ENCODE assay signal across 13 cellular contexts in the genomic region with DNA sequence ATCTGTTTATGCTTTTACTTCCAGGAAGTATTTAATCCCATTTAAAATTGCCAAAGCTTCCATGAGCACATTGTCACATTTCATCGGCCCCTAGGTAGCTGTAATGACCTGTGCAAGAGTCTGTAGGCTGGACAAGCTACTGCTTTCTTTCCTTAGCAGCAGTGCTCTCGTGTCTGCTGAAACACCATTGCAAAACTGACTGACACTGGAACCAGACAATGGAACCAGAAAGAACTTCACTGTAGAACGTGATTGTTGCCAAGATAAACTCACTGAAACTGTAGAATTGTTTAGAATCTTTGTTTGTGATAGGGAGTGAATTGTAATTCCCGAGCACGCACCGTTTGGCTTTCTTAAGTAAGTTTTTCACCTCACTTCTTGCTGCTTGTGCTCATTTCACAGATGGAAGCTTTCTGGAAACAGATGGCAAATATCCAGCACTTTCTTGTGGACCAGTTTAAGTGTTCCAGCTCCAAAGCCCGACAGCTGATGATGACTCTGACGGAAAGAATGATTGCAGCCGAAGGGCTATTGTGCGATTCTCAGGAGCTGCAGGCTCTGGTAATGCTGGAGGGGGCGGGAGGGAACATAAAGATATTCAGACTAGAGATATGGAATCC. TPM values are rescaled to one million over a fixed set of nuclear protein-coding genes. Genes with fewer than 3 reads are reported as not detected.
A peak's percentile ranks its signal among the peaks of the same experiment; 100 is the strongest.
DNase-seq lines count a peak whose midpoint lies in the region; ATAC-seq, FAIRE-seq and TF ChIP-seq lines count a peak whose summit lies in the region.
"Had no signal": no experiment of that assay in that cellular context is flagged by ENCODE, and none has a peak within 500 bp of the region (broad histone marks: within the 10 kb centered on the region; RNA-seq: fewer than 3 reads in every experiment).

No MANE protein-coding gene starts in this region.

- no peaks in the 10 kb centered on the region for H3K27me3 ChIP-seq in IMR-90 (ENCODE audit: control insufficient read depth, insufficient read depth, low read length)
- H3K27me3 ChIP-seq in endothelial cell of umbilical vein (ENCODE audit: control insufficient read depth in 2 of 2, insufficient read depth in 2 of 2, low read length in 2 of 2), result no peaks in the 10 kb centered on the region
- no peaks in the 10 kb centered on the region for H3K27me3 ChIP-seq in endodermal cell (ENCODE audit: control insufficient read depth, insufficient read depth, low read length, poor library complexity, severe bottlenecking)
- H3K27me3 ChIP-seq: ovary had no signal

- in situ Hi-C loops in IMR-90 (cut with MboI; ENCODE audit: low sequenced_read_pairs), result no loop called here

- H4K20me1 ChIP-seq in IMR-90 (ENCODE audit: insufficient read depth, low read length) (peaks cover 12% of the 10 kb centered on the region), endothelial cell of umbilical vein (replicated peaks; ENCODE audit: control insufficient read depth, extremely low read depth, insufficient read depth, low read length) (no peaks in the 10 kb centered on the region)

- H4K91ac ChIP-seq in IMR-90 (ENCODE audit: insufficient read depth, low read depth, low read length), result 0 out of 2 replicates have a peak overlapping the region, but pooled peaks have one; percentile 14

- CTCF ChIA-PET in AG04449 (lab: Yijun Ruan, JAX), result interaction anchor here (0.6 to 1.7 kb wide), 5 partner anchors 8 to 42 kb away, joined by 3 to 4 read pairs (median 3); no protein-coding TSS in a partner anchor
- CTCF ChIA-PET in IMR-90 (lab: Yijun Ruan, JAX), result no interaction called here
- CTCF ChIA-PET in endothelial cell of umbilical vein (lab: Charles Lee), result interaction anchor here (1.0 to 1.8 kb wide), 6 partner anchors 9 to 697 kb away, joined by 3 to 8 read pairs (median 4); partner anchors contain the start of gene STK32B

- no peaks in the 10 kb centered on the region for H3K79me2 ChIP-seq in endothelial cell of umbilical vein (ENCODE audit: control insufficient read depth, insufficient read depth, low read length)

- H3K23ac ChIP-seq in IMR-90 (ENCODE audit: low read depth, low read length), result peak overlapping the region; percentile 73

- DNase-seq in AG04449 (ENCODE audit: low read depth, low spot score) (peak; percentile 96), IMR-90 (peak; percentile 99), endothelial cell of umbilical vein (ENCODE audit: low read depth, low spot score) (peak; percentile 93), left kidney (ENCODE audit: low read depth, low spot score) (peak; percentile 26), endodermal cell (no peak), NCI-H187 treated with DMSO at 0.1 percent for 48 hours (lab: John Stamatoyannopoulos, UW) (no peak)
- DNase-seq in activated effector memory CD4-positive, alpha-beta T cell treated with Interleukin-2 at 50 U/mL for 16 hours, result no peak
- DNase-seq: activated CD8-positive, alpha-beta T cell treated with anti-CD3 and anti-CD28 coated beads, Interleukin-2, amount 10 ng/mL, durations not matched to agents 7 days and 5 days; anterior cingulate cortex; CD4-positive, CD25-positive, alpha-beta regulatory T cell; ovary had no signal

- H3K4me3 Mint-ChIP-seq in endodermal cell, result no peak overlapping the region
- H3K4me3 Mint-ChIP-seq: activated CD8-positive, alpha-beta T cell treated with anti-CD3 and anti-CD28 coated beads, Interleukin-2, amount 10 ng/mL, durations not matched to agents 7 days and 5 days; CD4-positive, CD25-positive, alpha-beta regulatory T cell had no signal

- POLR2A ChIA-PET in AG04449 (lab: Yijun Ruan, JAX), result interaction anchor here (0.6 to 1.6 kb wide), 6 partner anchors 11 to 1277 kb away, joined by 3 to 8 read pairs (median 4); partner anchors contain the start of gene EVC2
- POLR2A ChIA-PET in IMR-90 (lab: Charles Lee; ENCODE audit: unreplicated experiment), result interaction anchor here (1.1 kb wide), 2 partner anchors 38 to 1192 kb away, joined by 3 read pairs; no protein-coding TSS in a partner anchor
- POLR2A ChIA-PET in endothelial cell of umbilical vein (lab: Charles Lee), result no interaction called here

- peak overlapping the region; percentile 33; the same call in 1 of the 2 replicates for H3K18ac ChIP-seq in IMR-90 (ENCODE audit: low read depth, low read length)

- peaks cover 7 to 57% of the 10 kb centered on the region in 2 experiments; a peak in 3 of 4 replicates for H3K79me1 ChIP-seq in IMR-90 (ENCODE audit: low read depth in 1 of 2, low read length in 2 of 2)

- peak overlapping the region; percentile 87 for H2BK5ac ChIP-seq in IMR-90 (ENCODE audit: low read depth, low read length, poor library complexity, severe bottlenecking)

- dilution Hi-C loops in IMR-90 (cut with HindIII; ENCODE audit: low sequenced_read_pairs, unreplicated experiment) (no loop called here), endothelial cell of umbilical vein (cut with MboI; ENCODE audit: extremely low pct_ligation_motif_present, low sequenced_read_pairs) (no loop called here)

- no peak overlapping the region; the same call in 1 of the 2 replicates for H4K5ac ChIP-seq in IMR-90 (ENCODE audit: low read depth, low read length)

- no peak overlapping the region for H3K9ac ChIP-seq in IMR-90 (ENCODE audit: low read depth, low read length)
- peak overlapping the region; percentile 49 for H3K9ac ChIP-seq in endothelial cell of umbilical vein (replicated peaks; ENCODE audit: extremely low read depth, insufficient read depth, low read length)
- H3K9ac ChIP-seq in endodermal cell (ENCODE audit: extremely low read depth, low read length, poor library complexity, severe bottlenecking), result no peak overlapping the region

- TF ChIP-seq CTCF in AG04449 (IDR thresholded peaks at IDR 0.05; ENCODE audit: insufficient read depth, low read length, missing control alignments) (no peak), IMR-90 (conservative IDR thresholded peaks at IDR 0.05; ENCODE audit: low read depth, low read length) (no peak), endothelial cell of umbilical vein (IDR thresholded peaks at IDR 0.05; ENCODE audit: extremely low read depth in 1 of 2, insufficient read depth in 1 of 2, low read depth in 1 of 2, low read length in 2 of 2) (no peak), endodermal cell (conservative IDR thresholded peaks at IDR 0.05) (no peak)

- peaks cover 23% of the 10 kb centered on the region for H3K4me1 Mint-ChIP-seq in endodermal cell
- H3K4me1 Mint-ChIP-seq: CD4-positive, CD25-positive, alpha-beta regulatory T cell had no signal

- peak overlapping the region; percentile 46 for H2BK120ac ChIP-seq in IMR-90 (ENCODE audit: low read depth, low read length)

- no peak overlapping the region for H2AK9ac ChIP-seq in IMR-90 (replicated peaks; ENCODE audit: low read depth, low read length, poor library complexity)

- ATAC-seq in IMR-90 (ENCODE audit: low read depth), result peak; percentile 64
- no peak for ATAC-seq in HG02870 (IDR thresholded peaks at IDR 0.05; ENCODE audit: unreplicated experiment)
- ATAC-seq: activated CD8-positive, alpha-beta T cell treated with anti-CD3 and anti-CD28 coated beads, Interleukin-2, amount 10 ng/mL, durations not matched to agents 7 days and 5 days; GM12878 had no signal

- peak overlapping the region; percentile 29; the same call in 1 of the 2 replicates for H3K56ac ChIP-seq in IMR-90 (ENCODE audit: extremely low read depth, insufficient read depth, low read length)

- H3K4ac ChIP-seq in IMR-90 (ENCODE audit: low read depth, low read length), result peak overlapping the region; percentile 62

- H2AFZ ChIP-seq in IMR-90 (replicated peaks; ENCODE audit: low read length, poor library complexity) (no peak overlapping the region), endothelial cell of umbilical vein (ENCODE audit: low read depth, low read length) (no peak overlapping the region)

- H3K9me3 ChIP-seq in IMR-90 (ENCODE audit: control insufficient read depth, insufficient read depth, low read length) (no peaks in the 10 kb centered on the region), endothelial cell of umbilical vein (replicated peaks; ENCODE audit: control insufficient read depth, insufficient read depth, low read length) (no peaks in the 10 kb centered on the region), endodermal cell (ENCODE audit: control insufficient read depth, low read length) (no peaks in the 10 kb centered on the region)
- H3K9me3 ChIP-seq: ovary had no signal

- H3K4me3 ChIP-seq in AG04449 (ENCODE audit: low read depth, low read length) (no peak overlapping the region), IMR-90 (ENCODE audit: insufficient read depth, low read depth, low read length) (no peak overlapping the region), endothelial cell of umbilical vein (replicated peaks in 1 of 3; ENCODE audit: insufficient read depth in 1 of 3, low read depth in 1 of 3, low read length in 3 of 3) (no peak overlapping the region), endodermal cell (ENCODE audit: low read length) (no peak overlapping the region)
- H3K4me3 ChIP-seq: GM12878, ovary had no signal

- BruUV-seq in IMR-90 (replicated peaks; lab: Mats Ljungman, UMichigan) (no TSS peak), endothelial cell of umbilical vein (replicated peaks; lab: Mats Ljungman, UMichigan) (no TSS peak)

- peak; percentile 95 for FAIRE-seq in endothelial cell of umbilical vein (lab: Jason Lieb, UNC)
- FAIRE-seq: GM12878 had no signal

- peak overlapping the region; percentile 5; the same call in 1 of the 2 replicates for H2AK5ac ChIP-seq in IMR-90 (ENCODE audit: low read depth, low read length)

- peak overlapping the region; percentile 14; the same call in 1 of the 2 replicates for H2BK20ac ChIP-seq in IMR-90 (ENCODE audit: low read depth, low read length)

- peak overlapping the region; percentile 76; the same call in 1 of the 2 replicates for H3K14ac ChIP-seq in IMR-90 (replicated peaks; ENCODE audit: low read depth, low read length)

- H3K36me3 Mint-ChIP-seq in endodermal cell (ENCODE audit: low read depth), result peaks cover 46% of the 10 kb centered on the region

- no peak for TF ChIP-seq RAD21 in IMR-90 (IDR thresholded peaks at IDR 0.05; ENCODE audit: low read length)

- H3K9me1 ChIP-seq in IMR-90 (ENCODE audit: insufficient read depth, low read length) (peaks cover 46% of the 10 kb centered on the region), endothelial cell of umbilical vein (replicated peaks; ENCODE audit: control insufficient read depth, extremely low read depth, insufficient read depth, low read length) (no peaks in the 10 kb centered on the region)

- no peaks in the 10 kb centered on the region for H3K9me3 Mint-ChIP-seq in endodermal cell

- no peak overlapping the region for H3K27ac Mint-ChIP-seq in endodermal cell
- H3K27ac Mint-ChIP-seq: activated CD8-positive, alpha-beta T cell treated with anti-CD3 and anti-CD28 coated beads, Interleukin-2, amount 10 ng/mL, durations not matched to agents 7 days and 5 days; CD4-positive, CD25-positive, alpha-beta regulatory T cell had no signal

- H3K27ac ChIP-seq in IMR-90 (ENCODE audit: insufficient read depth, low read length) (peak overlapping the region; percentile 67), endothelial cell of umbilical vein (ENCODE audit: insufficient read depth, low read depth, low read length) (peak overlapping the region; percentile 89), endodermal cell (ENCODE audit: low read depth, low read length) (no peak overlapping the region)
- H3K27ac ChIP-seq: ovary had no signal

- no peak overlapping the region for H2BK15ac ChIP-seq in IMR-90 (ENCODE audit: low read depth, low read length)

- WGBS in IMR-90 (ENCODE audit: extremely low coverage in 2 of 2, insufficient read length in 1 of 2), 2 experiments, result no CpG with 5 or more reads among the region's 11 CpGs
- 78 to 82% methylated on average over 11 of the region's 11 CpGs for WGBS in endodermal cell (ENCODE audit: insufficient coverage in 1 of 2, insufficient read length in 1 of 2), 2 experiments

- intact Hi-C loops in IMR-90 (cut with micrococcal nuclease) (loop anchor here (1.0 to 5.0 kb wide), 2 partner anchors 40 to 44 kb away; partner anchors contain the start of gene EVC2), endothelial cell of umbilical vein (cut with micrococcal nuclease) (no loop called here)

- H4K8ac ChIP-seq in IMR-90 (ENCODE audit: low read depth in 2 of 2, low read length in 2 of 2), result peak overlapping the region; percentile 6 to 42; a peak in 3 of 4 replicates

- H3K27me3 Mint-ChIP-seq in endodermal cell (ENCODE audit: insufficient read depth), result peaks cover 12% of the 10 kb centered on the region
- H3K27me3 Mint-ChIP-seq: CD4-positive, CD25-positive, alpha-beta regulatory T cell had no signal

- peak overlapping the region; percentile 16 for H3K4me2 ChIP-seq in IMR-90 (ENCODE audit: low read depth, low read length)
- H3K4me2 ChIP-seq in endothelial cell of umbilical vein (ENCODE audit: insufficient read depth, low read length), result peak overlapping the region; percentile 54

- peaks cover 42% of the 10 kb centered on the region for H3K36me3 ChIP-seq in IMR-90 (ENCODE audit: control insufficient read depth, insufficient read depth, low read length)
- H3K36me3 ChIP-seq in endothelial cell of umbilical vein (ENCODE audit: control insufficient read depth in 2 of 2, extremely low read depth in 1 of 2, insufficient read depth in 2 of 2, low read length in 2 of 2), result peaks cover 1 to 7% of the 10 kb centered on the region in 2 experiments
- peaks cover 23% of the 10 kb centered on the region for H3K36me3 ChIP-seq in endodermal cell (ENCODE audit: control insufficient read depth, insufficient read depth, low read length)
- H3K36me3 ChIP-seq: ovary had no signal

- no peak for TF ChIP-seq POLR2A in IMR-90 (IDR thresholded peaks at IDR 0.05; ENCODE audit: low read depth, low read length)
- no peak for TF ChIP-seq POLR2A in endothelial cell of umbilical vein (IDR thresholded peaks at IDR 0.05; ENCODE audit: low read depth, low read length)

- H3K4me1 ChIP-seq in IMR-90 (ENCODE audit: control insufficient read depth, insufficient read depth, low read length) (peaks cover 44% of the 10 kb centered on the region), endothelial cell of umbilical vein (ENCODE audit: control insufficient read depth, extremely low read depth, insufficient read depth, low read length) (peaks cover 56% of the 10 kb centered on the region), endodermal cell (ENCODE audit: control insufficient read depth, insufficient read depth, low read length) (peaks cover 22% of the 10 kb centered on the region)

RNA-seq across cellular contexts. Expression of gene EVC, which starts 36.9 kb away (rescaled TPM):
- 15.3 and 16.8 TPM in 2 replicates for total RNA-seq in IMR-90 (2012; rRNA removed)
- polyA plus RNA-seq in IMR-90 (2012; rRNA removed), result 18.8 and 18.9 TPM in 2 replicates
- polyA plus RNA-seq in IMR-90 (2012; cell fraction: cytosol; rRNA removed), result 9.8 and 15.9 TPM in 2 replicates
- 29.5 and 41.2 TPM in 2 replicates for polyA plus RNA-seq in IMR-90 (2012; cell fraction: nucleus; rRNA removed; ENCODE audit: low replicate concordance)
- 21.3 and 31.6 TPM in 2 replicates for total RNA-seq in endothelial cell of umbilical vein
- polyA plus RNA-seq in endothelial cell of umbilical vein, result 5.6 and 6.3 TPM in 2 replicates
- polyA plus RNA-seq in endothelial cell of umbilical vein (2011; cell fraction: cytosol; rRNA removed), result 6.1 and 7.4 TPM in 2 replicates
- 19.2 and 22.4 TPM in 2 replicates for polyA plus RNA-seq in endothelial cell of umbilical vein (2011; cell fraction: nucleus; rRNA removed)
- polyA plus RNA-seq in endothelial cell of umbilical vein (2012), result 9.3 and 9.7 TPM in 2 replicates
- 16.1 and 19.4 TPM in 2 replicates for polyA minus RNA-seq in endothelial cell of umbilical vein
- 0.72 TPM for polyA minus RNA-seq in endothelial cell of umbilical vein (2011; cell fraction: cytosol; rRNA and poly(A)+ RNA removed)
- 25.3 and 32.7 TPM in 2 replicates for polyA minus RNA-seq in endothelial cell of umbilical vein (2011; cell fraction: nucleus; rRNA and poly(A)+ RNA removed)
- 10 to 100 TPM; 25.5 to 29.0 TPM for total RNA-seq in endodermal cell
- polyA plus RNA-seq in endodermal cell (2013, experiment 1 of 2), result 9.9 TPM
- 9.5 TPM for polyA plus RNA-seq in endodermal cell (2013, experiment 2 of 2)

RNA-seq across cellular contexts. Expression of gene EVC2, which starts 39.5 kb away (rescaled TPM):
- total RNA-seq in IMR-90 (2012; rRNA removed) (5.8 and 5.9 TPM in 2 replicates), endothelial cell of umbilical vein (5.7 and 8.8 TPM in 2 replicates), endodermal cell (10 to 100 TPM in 1 of 2 donors, 1 to 10 TPM in 1; 9.7 to 11.7 TPM)
- polyA plus RNA-seq in IMR-90 (2012; rRNA removed) (2.4 and 2.7 TPM in 2 replicates), endothelial cell of umbilical vein (1.3 and 1.7 TPM in 2 replicates)
- 1.5 and 1.9 TPM in 2 replicates for polyA plus RNA-seq in IMR-90 (2012; cell fraction: cytosol; rRNA removed)
- polyA plus RNA-seq in IMR-90 (2012; cell fraction: nucleus; rRNA removed; ENCODE audit: low replicate concordance), result 6.1 and 7.2 TPM in 2 replicates
- polyA plus RNA-seq in endothelial cell of umbilical vein (2011; cell fraction: cytosol; rRNA removed), result 2.2 and 2.5 TPM in 2 replicates
- polyA plus RNA-seq in endothelial cell of umbilical vein (2011; cell fraction: nucleus; rRNA removed), result 6.6 and 6.8 TPM in 2 replicates
- polyA plus RNA-seq in endothelial cell of umbilical vein (2012), result 4.4 and 5.0 TPM in 2 replicates
- polyA minus RNA-seq in endothelial cell of umbilical vein, result 7.6 and 8.1 TPM in 2 replicates
- not detected for polyA minus RNA-seq in endothelial cell of umbilical vein (2011; cell fraction: cytosol; rRNA and poly(A)+ RNA removed)
- 10.6 and 11.3 TPM in 2 replicates for polyA minus RNA-seq in endothelial cell of umbilical vein (2011; cell fraction: nucleus; rRNA and poly(A)+ RNA removed)
- polyA plus RNA-seq in endodermal cell (2013, experiment 1 of 2), result 4.2 TPM
- polyA plus RNA-seq in endodermal cell (2013, experiment 2 of 2), result 3.9 TPM

Comparison
In these comparisons a context has a peak if more than half of its experiments do, and no peak if none do; other contexts are left out.
1. DNase-seq: peak in AG04449 (single experiment), IMR-90 (single experiment), endothelial cell of umbilical vein (single experiment) and left kidney (single experiment); none in activated effector memory CD4-positive, alpha-beta T cell treated with Interleukin-2 at 50 U/mL for 16 hours (single experiment), endodermal cell (single experiment) and NCI-H187 treated with DMSO at 0.1 percent for 48 hours (single experiment).